In the genomic region with DNA sequence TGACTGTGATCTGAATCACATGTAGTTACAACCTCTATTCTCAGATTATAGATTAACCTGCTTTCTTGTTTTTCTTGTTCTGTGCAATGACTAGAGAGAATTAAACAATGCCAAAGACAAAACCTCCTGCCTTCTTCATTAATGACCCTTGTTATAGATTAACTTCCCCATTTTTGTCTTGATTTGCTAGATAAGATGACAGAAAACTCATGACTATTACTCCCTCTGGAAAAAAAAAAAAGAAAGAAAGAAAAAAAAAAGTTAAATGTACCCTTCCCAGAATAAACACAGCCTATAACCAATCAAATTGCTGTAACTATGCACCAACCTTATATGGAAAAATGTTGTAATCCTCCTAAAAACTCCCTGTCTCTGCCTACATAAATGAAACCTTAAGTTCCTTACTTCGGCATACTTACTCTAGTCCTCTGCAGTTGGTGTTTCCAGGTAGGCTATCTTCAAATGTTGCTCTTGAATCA, we compare ENCODE assay signal across 17 cellular contexts. TPM values are rescaled to one million over a fixed set of nuclear protein-coding genes. Genes with fewer than 3 reads are reported as not detected.
DNase-seq lines count a peak whose midpoint lies in the region; ATAC-seq, FAIRE-seq and TF ChIP-seq lines count a peak whose summit lies in the region.
"Had no signal": no experiment of that assay in that cellular context is flagged by ENCODE, and none has a peak within 500 bp of the region (broad histone marks: within the 10 kb centered on the region; RNA-seq: fewer than 3 reads in every experiment).

No MANE protein-coding gene starts in this region.

- H3K27ac ChIP-seq in mammary epithelial cell (ENCODE audit: insufficient read depth, low read depth, low read length) (no peak overlapping the region), breast epithelium (peak overlapping the region in 1 of 2 donors; percentile 3), VCaP (peak overlapping the region; percentile 91), tibial artery (peak overlapping the region; percentile 31 to 46)
- H3K27ac ChIP-seq: vagina had no signal

- WGBS in mammary epithelial cell (ENCODE audit: low coverage, missing lambda C conversion rate): 90% methylated on average over 1 of the region's 1 CpG

- FAIRE-seq in islet of Langerhans (lab: Jason Lieb, UNC) (peak; percentile 94), GM12892 (lab: Jason Lieb, UNC) (no peak)
- FAIRE-seq: H1 had no signal

- CTCF ChIA-PET in mammary epithelial cell (lab: Charles Lee; ENCODE audit: low non-redundant PET): interaction anchor here (0.6 kb wide), 1 partner anchor 212 kb away, joined by 4 read pairs; no protein-coding TSS in a partner anchor

- H3K9me3 ChIP-seq in mammary epithelial cell (replicated peaks; ENCODE audit: insufficient read depth, low read length) (no peaks in the 10 kb centered on the region), breast epithelium (no peaks in the 10 kb centered on the region), tibial artery (no peaks in the 10 kb centered on the region)
- H3K9me3 ChIP-seq: vagina had no signal

- H2AFZ ChIP-seq in mammary epithelial cell (ENCODE audit: low read depth, low read length): no peak overlapping the region

- DNase-seq in mammary epithelial cell: peak; percentile 18
- DNase-seq in breast epithelium (ENCODE audit: low spot score in 2 of 2): no peak
- no peak for DNase-seq in tibial artery
- no peak for DNase-seq in GM12892 (ENCODE audit: insufficient read length)
- DNase-seq: activated CD4-positive, alpha-beta T cell treated with anti-CD3 and anti-CD28 coated beads, Interleukin-2, amount 10 ng/mL, durations not matched to agents 7 days and 5 days; activated naive CD4-positive, alpha-beta T cell; DMS79; foreskin fibroblast; immature natural killer cell; NK-92 treated with Interleukin-12 subunit alpha and Interleukin-12 subunit beta, amount 100 ng/mL, for 24 hours; SW 1271 had no signal

- no peak overlapping the region for H3K4me3 ChIP-seq in mammary epithelial cell (replicated peaks in 1 of 3; ENCODE audit: insufficient read depth in 1 of 3, low read depth in 2 of 3, low read length in 3 of 3)
- H3K4me3 ChIP-seq in breast epithelium: no peak overlapping the region
- peak overlapping the region in 1 of 2 donors; percentile 14 for H3K4me3 ChIP-seq in tibial artery
- H3K4me3 ChIP-seq: vagina had no signal

- intact Hi-C loops in mammary epithelial cell (cut with micrococcal nuclease) (loop anchor here (10.0 kb wide), 1 partner anchor 466 kb away; no protein-coding TSS in a partner anchor), breast epithelium (cut with DNase I; ENCODE audit: low total_unique reads) (no loop called here), tibial artery (cut with DNase I; ENCODE audit: low total_unique reads) (loop anchor here (10.0 kb wide), 1 partner anchor 336 kb away; no protein-coding TSS in a partner anchor)

- no peaks in the 10 kb centered on the region for H4K20me1 ChIP-seq in mammary epithelial cell (ENCODE audit: insufficient read depth, low read length)

- H3K4me1 ChIP-seq in mammary epithelial cell (ENCODE audit: insufficient read depth, low read length) (peaks cover 17% of the 10 kb centered on the region), breast epithelium (no peaks in the 10 kb centered on the region), tibial artery (peaks cover 0 to 25% (median 5%) of the 10 kb centered on the region in 4 donors)

- TF ChIP-seq CTCF in mammary epithelial cell (conservative IDR thresholded peaks at IDR 0.05 in 1 of 2, IDR thresholded peaks at IDR 0.05 in 1 of 2; ENCODE audit: extremely low read depth in 1 of 2, insufficient read depth in 1 of 2, low read depth in 1 of 2, low read length in 2 of 2) (no peak), breast epithelium (IDR thresholded peaks at IDR 0.05) (no peak), VCaP (conservative IDR thresholded peaks at IDR 0.05) (no peak), tibial artery (IDR thresholded peaks at IDR 0.05) (no peak)

- H3K79me2 ChIP-seq in mammary epithelial cell (ENCODE audit: insufficient read depth, low read length): no peaks in the 10 kb centered on the region

- ATAC-seq in GM21390 (IDR thresholded peaks at IDR 0.05; ENCODE audit: unreplicated experiment) (no peak), HG03095 (IDR thresholded peaks at IDR 0.05; ENCODE audit: unreplicated experiment) (no peak)

- H3K27me3 ChIP-seq in mammary epithelial cell (ENCODE audit: insufficient read depth, low read length): no peaks in the 10 kb centered on the region
- H3K27me3 ChIP-seq in breast epithelium: no peaks in the 10 kb centered on the region
- no peaks in the 10 kb centered on the region for H3K27me3 ChIP-seq in tibial artery
- H3K27me3 ChIP-seq: vagina had no signal

- H3K9ac ChIP-seq in mammary epithelial cell (ENCODE audit: insufficient read depth, low read length): no peak overlapping the region

- TF ChIP-seq POLR2A in breast epithelium (IDR thresholded peaks at IDR 0.05) (no peak), GM12892 (IDR thresholded peaks at IDR 0.05; ENCODE audit: low read depth, low read length) (no peak)

- H3K4me2 ChIP-seq in mammary epithelial cell (ENCODE audit: insufficient read depth, low read depth, low read length): no peak overlapping the region

- dilution Hi-C loops in mammary epithelial cell (cut with HindIII; ENCODE audit: low sequenced_read_pairs): no loop called here

- H3K36me3 ChIP-seq in mammary epithelial cell (ENCODE audit: insufficient read depth, low read length) (no peaks in the 10 kb centered on the region), breast epithelium (no peaks in the 10 kb centered on the region), tibial artery (no peaks in the 10 kb centered on the region)
- H3K36me3 ChIP-seq: vagina had no signal

- in situ Hi-C loops in mammary epithelial cell (cut with MboI; ENCODE audit: low sequenced_read_pairs in 2 of 2): loop anchor here (25.0 kb wide), 2 partner anchors 624 to 649 kb away; no protein-coding TSS in a partner anchor

- BruUV-seq in mammary epithelial cell (replicated peaks; lab: Mats Ljungman, UMichigan): no TSS peak

RNA-seq across cellular contexts. Expression of gene PCED1B, which starts 41.1 kb away (rescaled TPM):
- total RNA-seq in mammary epithelial cell (10 to 100 TPM in 1 of 2 donors, 1 to 10 TPM in 1; 2.3 to 10.3 TPM), breast epithelium (1 to 10 TPM; 1.6 to 6.2 (median 5.1) TPM)
- 3.3 TPM for polyA plus RNA-seq in mammary epithelial cell
- polyA minus RNA-seq in mammary epithelial cell: 0.67 TPM
- polyA plus RNA-seq in GM12892 (2012; ENCODE audit: missing spikeins): 1.3 TPM

RNA-seq across cellular contexts. Expression of gene AMIGO2, which starts 41.5 kb away (rescaled TPM):
- 100 to 1,000 TPM in 1 of 2 donors, 10 to 100 TPM in 1; 96.1 to 241 TPM for total RNA-seq in mammary epithelial cell
- 48.8 TPM for polyA plus RNA-seq in mammary epithelial cell
- 39.9 TPM for polyA minus RNA-seq in mammary epithelial cell
- 10 to 100 TPM in 2 of 3 donors, 1 to 10 TPM in 1; 6.7 to 57.7 (median 28.2) TPM for total RNA-seq in breast epithelium
- polyA plus RNA-seq in GM12892 (2012; ENCODE audit: missing spikeins): 0.06 TPM
